9 cellular contexts compared by ENCODE assay signal in the genomic region with DNA sequence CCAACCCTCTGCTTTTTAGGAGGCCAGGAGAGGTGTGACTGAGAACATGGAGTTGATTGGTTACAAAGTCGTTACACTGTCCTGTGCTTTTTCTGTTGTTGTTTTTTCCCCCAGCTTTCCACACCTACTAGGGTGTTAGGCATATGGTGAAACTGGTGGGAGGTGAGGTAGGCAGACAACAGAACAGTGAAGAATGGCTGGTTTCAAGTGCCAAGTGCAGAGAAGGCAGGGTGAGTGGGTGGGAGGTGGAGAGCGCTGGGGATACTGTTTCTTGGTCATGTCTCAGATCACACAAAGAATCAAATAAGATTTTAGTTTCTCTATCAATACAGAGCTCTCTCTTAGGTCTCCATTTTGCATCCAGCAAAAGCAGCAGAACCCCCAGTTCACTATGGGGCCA. TPM values are rescaled to one million over a fixed set of nuclear protein-coding genes. Genes with fewer than 3 reads are reported as not detected.
DNase-seq lines count a peak whose midpoint lies in the region; TF ChIP-seq lines count a peak whose summit lies in the region.
"Had no signal": no experiment of that assay in that cellular context is flagged by ENCODE, and none has a peak within 500 bp of the region (broad histone marks: within the 10 kb centered on the region; RNA-seq: fewer than 3 reads in every experiment).

No MANE protein-coding gene starts in this region.

- no peak overlapping the region for H3K27ac Mint-ChIP-seq in activated naive CD4-positive, alpha-beta T cell treated with anti-CD3 and anti-CD28 coated beads, Interleukin-2, amount 50 U/mL, for 24 hours
- peak overlapping the region; percentile 74 for H3K27ac Mint-ChIP-seq in mesothelial cell of epicardium

- DNase-seq in NCI-H69 (lab: John Stamatoyannopoulos, UW) (peak; percentile 40), mesothelial cell of epicardium (ENCODE audit: low spot score in 2 of 2, unreplicated experiment in 2 of 2) (no peak), NCI-H1694 (lab: John Stamatoyannopoulos, UW) (no peak), globus pallidus (ENCODE audit: low spot score) (no peak), SW480 (ENCODE audit: low spot score) (no peak), cerebellar nuclear complex (lab: John Stamatoyannopoulos, UW) (no peak)
- DNase-seq in stimulated activated CD8-positive, alpha-beta memory T cell treated with anti-CD3 and anti-CD28 coated beads, Interleukin-4, amount 100 ng/mL, for 24 hours (ENCODE audit: low read depth) = peak; percentile 33
- DNase-seq: NCI-H524 had no signal

- TF ChIP-seq CTCF in mesothelial cell of epicardium (IDR thresholded peaks at IDR 0.05; ENCODE audit: unreplicated experiment) = no peak

- peaks cover 28% of the 10 kb centered on the region for H3K4me1 Mint-ChIP-seq in activated naive CD4-positive, alpha-beta T cell treated with anti-CD3 and anti-CD28 coated beads, Interleukin-2, amount 50 U/mL, for 24 hours
- peaks cover 25% of the 10 kb centered on the region for H3K4me1 Mint-ChIP-seq in mesothelial cell of epicardium

- H3K4me3 Mint-ChIP-seq in activated naive CD4-positive, alpha-beta T cell treated with anti-CD3 and anti-CD28 coated beads, Interleukin-2, amount 50 U/mL, for 24 hours = peak overlapping the region; percentile 11
- H3K4me3 Mint-ChIP-seq in mesothelial cell of epicardium = no peak overlapping the region

- no peaks in the 10 kb centered on the region for H3K27me3 Mint-ChIP-seq in activated naive CD4-positive, alpha-beta T cell treated with anti-CD3 and anti-CD28 coated beads, Interleukin-2, amount 50 U/mL, for 24 hours
- no peaks in the 10 kb centered on the region for H3K27me3 Mint-ChIP-seq in mesothelial cell of epicardium (ENCODE audit: low read depth)

- H3K36me3 Mint-ChIP-seq in activated naive CD4-positive, alpha-beta T cell treated with anti-CD3 and anti-CD28 coated beads, Interleukin-2, amount 50 U/mL, for 24 hours = no peaks in the 10 kb centered on the region
- no peaks in the 10 kb centered on the region for H3K36me3 Mint-ChIP-seq in mesothelial cell of epicardium

- H3K9me3 Mint-ChIP-seq in activated naive CD4-positive, alpha-beta T cell treated with anti-CD3 and anti-CD28 coated beads, Interleukin-2, amount 50 U/mL, for 24 hours = no peaks in the 10 kb centered on the region
- H3K9me3 Mint-ChIP-seq in mesothelial cell of epicardium = no peaks in the 10 kb centered on the region

RNA-seq across cellular contexts. Expression of a gene that starts 2.2 kb away (rescaled TPM):
- 441 to 458 TPM (median 442 TPM) in 3 replicates for total RNA-seq in mesothelial cell of epicardium

RNA-seq across cellular contexts. Expression of a gene that starts 45.7 kb away (rescaled TPM):
- total RNA-seq in mesothelial cell of epicardium = 15.6 to 16.8 TPM (median 16.7 TPM) in 3 replicates

Comparison
In these comparisons a context has a peak if more than half of its experiments do, and no peak if none do; other contexts are left out.
1. DNase-seq: peak in NCI-H69 (single experiment) and stimulated activated CD8-positive, alpha-beta memory T cell treated with anti-CD3 and anti-CD28 coated beads, Interleukin-4, amount 100 ng/mL, for 24 hours (single experiment); none in mesothelial cell of epicardium (0 of 2), NCI-H1694 (single experiment), globus pallidus (single experiment), SW480 (single experiment) and cerebellar nuclear complex (0 of 2).